14 cellular contexts compared by ENCODE assay signal in genomic region chr17:37519241-37519985, GRCh38. TPM values are rescaled to one million over a fixed set of nuclear protein-coding genes. Genes with fewer than 3 reads are reported as not detected.
DNase-seq lines count a peak whose midpoint lies in the region; ATAC-seq lines count a peak whose summit lies in the region.
"Had no signal": no experiment of that assay in that cellular context is flagged by ENCODE, and none has a peak within 500 bp of the region (broad histone marks: within the 10 kb centered on the region; RNA-seq: fewer than 3 reads in every experiment).

No MANE protein-coding gene starts in this region.

- H3K27ac ChIP-seq in CD8-positive, alpha-beta memory T cell (ENCODE audit: low read depth, low read length), result no peak overlapping the region
- H3K27ac ChIP-seq in Karpas-422 (ENCODE audit: low read length), result no peak overlapping the region
- H3K27ac ChIP-seq: esophagus squamous epithelium, left lung had no signal

- H3K4me2 ChIP-seq in Karpas-422 (ENCODE audit: low read depth, low read length, poor library complexity, severe bottlenecking), result no peak overlapping the region

- peaks cover 31% of the 10 kb centered on the region for H3K36me3 ChIP-seq in CD8-positive, alpha-beta memory T cell (ENCODE audit: insufficient read depth, low read length)
- peaks cover 9% of the 10 kb centered on the region; the same call in 1 of the 2 replicates for H3K36me3 ChIP-seq in Karpas-422 (ENCODE audit: insufficient read depth, low read length)

- no peak for DNase-seq in CD8-positive, alpha-beta memory T cell
- DNase-seq in Jurkat, Clone E6-1 (ENCODE audit: low read depth, low spot score), result peak; percentile 22
- no peak for DNase-seq in activated T-helper 2 cell treated with anti-CD3 and anti-CD28 coated beads, Interferon-gamma antibody, Interleukin-2, Interleukin-4, amounts not matched to agents 10 μg/mL and 5 μg/mL and 100 μg/mL, durations not matched to agents 14 hours and 24 hours and 36 hours (ENCODE audit: low spot score)
- DNase-seq in iris pigment epithelial cell (ENCODE audit: low read depth) (peak; percentile 65), Karpas-422 (no peak), iPS-NIHi7 (ENCODE audit: extremely low spot score) (no peak), iPS-NIHi11 (ENCODE audit: low spot score) (no peak)
- DNase-seq: dermis blood vessel endothelial cell, esophagus squamous epithelium, left lung, NCI-H146, SIG-M5 had no signal

- H3K4me1 Mint-ChIP-seq in CD8-positive, alpha-beta memory T cell, result peaks cover 21 to 33% (median 23%) of the 10 kb centered on the region in 3 donors
- H3K4me1 Mint-ChIP-seq in activated T-helper 2 cell treated with anti-CD3 and anti-CD28 coated beads, Interferon-gamma antibody, Interleukin-2, Interleukin-4, amounts not matched to agents 10 μg/mL and 5 μg/mL and 100 μg/mL, durations not matched to agents 14 hours and 24 hours and 36 hours (ENCODE audit: low read depth), result peaks cover 8% of the 10 kb centered on the region

- POLR2A ChIA-PET in CD8-positive, alpha-beta memory T cell (lab: Charles Lee), result no interaction called here

- CTCF ChIA-PET in CD8-positive, alpha-beta memory T cell (lab: Charles Lee), result interaction anchor here (1.1 kb wide), 1 partner anchor 16 kb away, joined by 4 read pairs; no protein-coding TSS in a partner anchor

- peaks cover 0 to 84% (median 19%) of the 10 kb centered on the region in 3 donors for H3K36me3 Mint-ChIP-seq in CD8-positive, alpha-beta memory T cell
- peaks cover 55% of the 10 kb centered on the region for H3K36me3 Mint-ChIP-seq in activated T-helper 2 cell treated with anti-CD3 and anti-CD28 coated beads, Interferon-gamma antibody, Interleukin-2, Interleukin-4, amounts not matched to agents 10 μg/mL and 5 μg/mL and 100 μg/mL, durations not matched to agents 14 hours and 24 hours and 36 hours (ENCODE audit: low read depth)

- H3K27me3 ChIP-seq in CD8-positive, alpha-beta memory T cell (ENCODE audit: insufficient read depth, low read length, poor library complexity, severe bottlenecking), result no peaks in the 10 kb centered on the region
- H3K27me3 ChIP-seq in Karpas-422 (ENCODE audit: low read length), result no peaks in the 10 kb centered on the region
- H3K27me3 ChIP-seq: esophagus squamous epithelium, left lung had no signal

- H3K4me3 Mint-ChIP-seq in CD8-positive, alpha-beta memory T cell, result no peak overlapping the region
- H3K4me3 Mint-ChIP-seq in activated T-helper 2 cell treated with anti-CD3 and anti-CD28 coated beads, Interferon-gamma antibody, Interleukin-2, Interleukin-4, amounts not matched to agents 10 μg/mL and 5 μg/mL and 100 μg/mL, durations not matched to agents 14 hours and 24 hours and 36 hours (ENCODE audit: low read depth), result no peak overlapping the region

- no peaks in the 10 kb centered on the region for H3K9me3 ChIP-seq in CD8-positive, alpha-beta memory T cell (ENCODE audit: low read length)
- H3K9me3 ChIP-seq in Karpas-422 (ENCODE audit: low read length), result no peaks in the 10 kb centered on the region
- H3K9me3 ChIP-seq: esophagus squamous epithelium, left lung had no signal

- H3K9me3 Mint-ChIP-seq in CD8-positive, alpha-beta memory T cell, result no peaks in the 10 kb centered on the region
- no peaks in the 10 kb centered on the region for H3K9me3 Mint-ChIP-seq in activated T-helper 2 cell treated with anti-CD3 and anti-CD28 coated beads, Interferon-gamma antibody, Interleukin-2, Interleukin-4, amounts not matched to agents 10 μg/mL and 5 μg/mL and 100 μg/mL, durations not matched to agents 14 hours and 24 hours and 36 hours

- no peak overlapping the region for H3K4me3 ChIP-seq in CD8-positive, alpha-beta memory T cell (ENCODE audit: low read length)
- no peak overlapping the region for H3K4me3 ChIP-seq in Jurkat, Clone E6-1 (ENCODE audit: low read length)
- H3K4me3 ChIP-seq in Karpas-422 (ENCODE audit: low read length), result no peak overlapping the region
- H3K4me3 ChIP-seq: esophagus squamous epithelium, left lung had no signal

- H3K79me2 ChIP-seq in Karpas-422 (ENCODE audit: low read length), result no peaks in the 10 kb centered on the region

- intact Hi-C loops in activated T-helper 2 cell treated with anti-CD3 and anti-CD28 coated beads, Interferon-gamma antibody, Interleukin-2, Interleukin-4, amounts not matched to agents 10 μg/mL and 5 μg/mL and 100 μg/mL, durations not matched to agents 14 hours and 24 hours and 36 hours (cut with micrococcal nuclease), result no loop called here

- no peak overlapping the region for H3K9ac ChIP-seq in Karpas-422 (ENCODE audit: low read length)

- no peaks in the 10 kb centered on the region for H3K27me3 Mint-ChIP-seq in CD8-positive, alpha-beta memory T cell
- no peaks in the 10 kb centered on the region for H3K27me3 Mint-ChIP-seq in activated T-helper 2 cell treated with anti-CD3 and anti-CD28 coated beads, Interferon-gamma antibody, Interleukin-2, Interleukin-4, amounts not matched to agents 10 μg/mL and 5 μg/mL and 100 μg/mL, durations not matched to agents 14 hours and 24 hours and 36 hours (ENCODE audit: low read depth)
- H3K27me3 Mint-ChIP-seq: progenitor cell of endocrine pancreas had no signal

- no peak overlapping the region for H2AFZ ChIP-seq in Karpas-422 (ENCODE audit: low read length)

- no peaks in the 10 kb centered on the region for H3K9me2 ChIP-seq in Karpas-422 (replicated peaks; ENCODE audit: insufficient read depth, low read length)

- ATAC-seq in GM21528 (IDR thresholded peaks at IDR 0.05; ENCODE audit: low FRiP score, unreplicated experiment), result no peak
- ATAC-seq: left lung had no signal

- H4K20me1 ChIP-seq in Karpas-422 (ENCODE audit: insufficient read depth, low read depth, low read length), result no peaks in the 10 kb centered on the region

- peak overlapping the region in 7 of 8 donors; percentile 35 to 87 (median 66) for H3K27ac Mint-ChIP-seq in CD8-positive, alpha-beta memory T cell
- H3K27ac Mint-ChIP-seq in activated T-helper 2 cell treated with anti-CD3 and anti-CD28 coated beads, Interferon-gamma antibody, Interleukin-2, Interleukin-4, amounts not matched to agents 10 μg/mL and 5 μg/mL and 100 μg/mL, durations not matched to agents 14 hours and 24 hours and 36 hours, result peak overlapping the region; percentile 42

- no peaks in the 10 kb centered on the region for H3K4me1 ChIP-seq in CD8-positive, alpha-beta memory T cell (ENCODE audit: insufficient read depth, low read length)
- H3K4me1 ChIP-seq in Karpas-422 (ENCODE audit: low read length), result peaks cover 10% of the 10 kb centered on the region
- H3K4me1 ChIP-seq: left lung had no signal

RNA-seq across cellular contexts. Expression of gene DUSP14, which starts 29.7 kb away (rescaled TPM):
- 10 to 100 TPM; 18.7 to 18.9 TPM for total RNA-seq in CD8-positive, alpha-beta memory T cell
- polyA plus RNA-seq in CD8-positive, alpha-beta memory T cell, result 19.0 TPM
- 30.7 TPM for polyA plus RNA-seq in Jurkat, Clone E6-1 (2012; ENCODE audit: insufficient read depth, insufficient read length)
- 19.5 and 21.0 TPM in 2 replicates for total RNA-seq in activated T-helper 2 cell treated with anti-CD3 and anti-CD28 coated beads, Interferon-gamma antibody, Interleukin-2, Interleukin-4, amounts not matched to agents 10 μg/mL and 5 μg/mL and 100 μg/mL, durations not matched to agents 14 hours and 24 hours and 36 hours
- 12.2 and 17.8 TPM in 2 replicates for total RNA-seq in Karpas-422 (2014; rRNA removed; shearing (Covaris generic); ENCODE audit: low replicate concordance)

Comparison
In these comparisons a context has a peak if more than half of its experiments do, and no peak if none do; other contexts are left out.
1. DNase-seq: peak in Jurkat, Clone E6-1 (single experiment) and iris pigment epithelial cell (single experiment); none in CD8-positive, alpha-beta memory T cell (0 of 5), activated T-helper 2 cell treated with anti-CD3 and anti-CD28 coated beads, Interferon-gamma antibody, Interleukin-2, Interleukin-4, amounts not matched to agents 10 μg/mL and 5 μg/mL and 100 μg/mL, durations not matched to agents 14 hours and 24 hours and 36 hours (single experiment), Karpas-422 (single experiment), iPS-NIHi7 (single experiment) and iPS-NIHi11 (single experiment).